Comparison of ENCODE assay signal across 1 cellular context in the genomic region with DNA sequence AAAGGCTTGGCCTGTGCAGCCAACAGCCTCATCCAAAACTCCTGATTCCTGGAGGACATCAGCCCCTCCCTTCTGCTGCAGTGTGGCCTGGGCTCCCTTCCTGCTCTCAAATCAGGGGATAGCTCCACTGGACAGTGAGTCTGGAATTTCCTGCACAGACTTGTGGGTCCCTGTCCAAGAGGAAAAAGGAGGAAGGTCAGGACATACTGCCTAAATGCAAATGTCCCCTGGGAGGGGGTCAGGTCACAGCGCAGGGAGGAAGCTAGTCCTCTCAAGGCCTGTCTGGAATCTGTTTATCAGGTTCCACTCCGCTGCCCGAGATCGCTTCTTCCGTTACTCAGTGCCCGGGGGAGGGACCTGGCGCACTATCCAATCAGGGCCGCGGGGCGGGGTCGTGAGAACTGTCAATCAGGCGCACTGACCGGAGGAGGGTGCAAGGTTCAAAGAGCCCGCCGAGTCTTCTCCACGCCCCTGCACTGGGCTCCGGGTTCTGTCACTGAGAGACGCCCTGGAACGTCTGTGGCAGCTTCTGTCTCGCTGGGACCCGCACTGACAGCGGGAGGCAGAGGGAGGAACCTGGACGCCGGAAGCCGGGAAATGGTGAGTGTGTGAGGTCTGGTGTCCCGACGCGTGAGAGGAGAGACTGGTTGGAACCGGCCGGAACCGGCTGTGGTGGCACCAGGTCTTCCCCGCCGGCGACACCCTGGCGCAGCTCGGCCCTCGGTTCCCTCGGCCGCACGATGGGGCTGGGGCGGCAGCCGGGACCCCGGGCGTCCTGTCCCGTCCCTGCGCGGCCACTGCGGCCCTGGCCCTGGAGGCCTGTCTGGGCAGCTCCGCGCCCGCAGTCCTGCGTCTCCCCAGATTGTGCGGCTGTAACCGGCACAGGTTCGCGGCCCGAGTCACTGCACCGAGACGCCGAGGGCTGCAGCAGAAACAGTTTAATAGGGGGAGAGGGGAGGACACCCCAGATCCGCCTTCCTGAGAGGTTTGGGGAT.
TF ChIP-seq lines count a peak whose summit lies in the region.

A gene (plus strand): TSS at position 404 of the 995 bp plus-strand sequence. CDS start 194 bp downstream, at position 598.

TF ChIP-seq in HepG2, 621 proteins besides CTCF, POLR2A, EP300 and RAD21 (continued from another document and continues in another):
- peak; percentile 18; the same call in 1 of the 2 replicates for TF ChIP-seq ZNF816 (CRISPR knock-in tag; IDR thresholded peaks at IDR 0.05; ENCODE audit: borderline replicate concordance)
- no peak for TF ChIP-seq CCAR2 (optimal IDR thresholded peaks at IDR 0.05; ENCODE audit: low read depth, low read length)
- no peak for TF ChIP-seq ZNF713 (CRISPR knock-in tag; IDR thresholded peaks at IDR 0.05)
- TF ChIP-seq SAP130 (CRISPR knock-in tag; IDR thresholded peaks at IDR 0.05; ENCODE audit: low read depth): peak; percentile 96
- TF ChIP-seq PAWR (CRISPR knock-in tag; IDR thresholded peaks at IDR 0.05; ENCODE audit: borderline replicate concordance): no peak; the same call in 1 of the 2 replicates
- peak; percentile 1; the same call in 1 of the 2 replicates for TF ChIP-seq ZNF343 (CRISPR knock-in tag; IDR thresholded peaks at IDR 0.05)
- no peak; the same call in 1 of the 2 replicates for TF ChIP-seq NRL (CRISPR knock-in tag; IDR thresholded peaks at IDR 0.05; ENCODE audit: borderline replicate concordance)
- no peak for TF ChIP-seq SRF (IDR thresholded peaks at IDR 0.05; ENCODE audit: low read depth, low read length)
- TF ChIP-seq, protein P1, sequence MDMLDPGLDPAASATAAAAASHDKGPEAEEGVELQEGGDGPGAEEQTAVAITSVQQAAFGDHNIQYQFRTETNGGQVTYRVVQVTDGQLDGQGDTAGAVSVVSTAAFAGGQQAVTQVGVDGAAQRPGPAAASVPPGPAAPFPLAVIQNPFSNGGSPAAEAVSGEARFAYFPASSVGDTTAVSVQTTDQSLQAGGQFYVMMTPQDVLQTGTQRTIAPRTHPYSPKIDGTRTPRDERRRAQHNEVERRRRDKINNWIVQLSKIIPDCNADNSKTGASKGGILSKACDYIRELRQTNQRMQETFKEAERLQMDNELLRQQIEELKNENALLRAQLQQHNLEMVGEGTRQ (IDR thresholded peaks at IDR 0.05; ENCODE audit: low read depth, low read length): no peak
- TF ChIP-seq, protein P1 (CRISPR knock-in tag; IDR thresholded peaks at IDR 0.05; ENCODE audit: borderline replicate concordance): no peak
- TF ChIP-seq ZFAT (CRISPR knock-in tag; conservative IDR thresholded peaks at IDR 0.05): no peak
- TF ChIP-seq SNRNP70 (IDR thresholded peaks at IDR 0.05; ENCODE audit: low read depth, low read length): no peak
- no peak for TF ChIP-seq ZNF367 (CRISPR knock-in tag; IDR thresholded peaks at IDR 0.05; ENCODE audit: borderline replicate concordance)
- 0 out of 2 replicates have a peak, but pooled peaks have one; percentile 15 for TF ChIP-seq MEIS2 (CRISPR knock-in tag; IDR thresholded peaks at IDR 0.05)
- no peak for TF ChIP-seq STAT5B (CRISPR knock-in tag; IDR thresholded peaks at IDR 0.05)
- TF ChIP-seq ZNF749 (CRISPR knock-in tag; IDR thresholded peaks at IDR 0.05; ENCODE audit: borderline replicate concordance): no peak; the same call in 1 of the 2 replicates
- TF ChIP-seq, protein P2, sequence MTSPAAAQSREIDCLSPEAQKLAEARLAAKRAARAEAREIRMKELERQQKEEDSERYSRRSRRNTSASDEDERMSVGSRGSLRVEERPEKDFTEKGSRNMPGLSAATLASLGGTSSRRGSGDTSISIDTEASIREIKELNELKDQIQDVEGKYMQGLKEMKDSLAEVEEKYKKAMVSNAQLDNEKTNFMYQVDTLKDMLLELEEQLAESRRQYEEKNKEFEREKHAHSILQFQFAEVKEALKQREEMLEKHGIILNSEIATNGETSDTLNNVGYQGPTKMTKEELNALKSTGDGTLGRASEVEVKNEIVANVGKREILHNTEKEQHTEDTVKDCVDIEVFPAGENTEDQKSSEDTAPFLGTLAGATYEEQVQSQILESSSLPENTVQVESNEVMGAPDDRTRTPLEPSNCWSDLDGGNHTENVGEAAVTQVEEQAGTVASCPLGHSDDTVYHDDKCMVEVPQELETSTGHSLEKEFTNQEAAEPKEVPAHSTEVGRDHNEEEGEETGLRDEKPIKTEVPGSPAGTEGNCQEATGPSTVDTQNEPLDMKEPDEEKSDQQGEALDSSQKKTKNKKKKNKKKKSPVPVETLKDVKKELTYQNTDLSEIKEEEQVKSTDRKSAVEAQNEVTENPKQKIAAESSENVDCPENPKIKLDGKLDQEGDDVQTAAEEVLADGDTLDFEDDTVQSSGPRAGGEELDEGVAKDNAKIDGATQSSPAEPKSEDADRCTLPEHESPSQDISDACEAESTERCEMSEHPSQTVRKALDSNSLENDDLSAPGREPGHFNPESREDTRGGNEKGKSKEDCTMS (CRISPR knock-in tag; conservative IDR thresholded peaks at IDR 0.05): no peak
- TF ChIP-seq, protein P3, sequence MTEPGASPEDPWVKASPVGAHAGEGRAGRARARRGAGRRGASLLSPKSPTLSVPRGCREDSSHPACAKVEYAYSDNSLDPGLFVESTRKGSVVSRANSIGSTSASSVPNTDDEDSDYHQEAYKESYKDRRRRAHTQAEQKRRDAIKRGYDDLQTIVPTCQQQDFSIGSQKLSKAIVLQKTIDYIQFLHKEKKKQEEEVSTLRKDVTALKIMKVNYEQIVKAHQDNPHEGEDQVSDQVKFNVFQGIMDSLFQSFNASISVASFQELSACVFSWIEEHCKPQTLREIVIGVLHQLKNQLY (CRISPR knock-in tag; IDR thresholded peaks at IDR 0.05): no peak
- TF ChIP-seq, protein P4, sequence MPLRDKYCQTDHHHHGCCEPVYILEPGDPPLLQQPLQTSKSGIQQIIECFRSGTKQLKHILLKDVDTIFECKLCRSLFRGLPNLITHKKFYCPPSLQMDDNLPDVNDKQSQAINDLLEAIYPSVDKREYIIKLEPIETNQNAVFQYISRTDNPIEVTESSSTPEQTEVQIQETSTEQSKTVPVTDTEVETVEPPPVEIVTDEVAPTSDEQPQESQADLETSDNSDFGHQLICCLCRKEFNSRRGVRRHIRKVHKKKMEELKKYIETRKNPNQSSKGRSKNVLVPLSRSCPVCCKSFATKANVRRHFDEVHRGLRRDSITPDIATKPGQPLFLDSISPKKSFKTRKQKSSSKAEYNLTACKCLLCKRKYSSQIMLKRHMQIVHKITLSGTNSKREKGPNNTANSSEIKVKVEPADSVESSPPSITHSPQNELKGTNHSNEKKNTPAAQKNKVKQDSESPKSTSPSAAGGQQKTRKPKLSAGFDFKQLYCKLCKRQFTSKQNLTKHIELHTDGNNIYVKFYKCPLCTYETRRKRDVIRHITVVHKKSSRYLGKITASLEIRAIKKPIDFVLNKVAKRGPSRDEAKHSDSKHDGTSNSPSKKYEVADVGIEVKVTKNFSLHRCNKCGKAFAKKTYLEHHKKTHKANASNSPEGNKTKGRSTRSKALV (CRISPR knock-in tag; IDR thresholded peaks at IDR 0.05): no peak
- TF ChIP-seq, protein P5, sequence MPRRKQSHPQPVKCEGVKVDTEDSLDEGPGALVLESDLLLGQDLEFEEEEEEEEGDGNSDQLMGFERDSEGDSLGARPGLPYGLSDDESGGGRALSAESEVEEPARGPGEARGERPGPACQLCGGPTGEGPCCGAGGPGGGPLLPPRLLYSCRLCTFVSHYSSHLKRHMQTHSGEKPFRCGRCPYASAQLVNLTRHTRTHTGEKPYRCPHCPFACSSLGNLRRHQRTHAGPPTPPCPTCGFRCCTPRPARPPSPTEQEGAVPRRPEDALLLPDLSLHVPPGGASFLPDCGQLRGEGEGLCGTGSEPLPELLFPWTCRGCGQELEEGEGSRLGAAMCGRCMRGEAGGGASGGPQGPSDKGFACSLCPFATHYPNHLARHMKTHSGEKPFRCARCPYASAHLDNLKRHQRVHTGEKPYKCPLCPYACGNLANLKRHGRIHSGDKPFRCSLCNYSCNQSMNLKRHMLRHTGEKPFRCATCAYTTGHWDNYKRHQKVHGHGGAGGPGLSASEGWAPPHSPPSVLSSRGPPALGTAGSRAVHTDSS (CRISPR knock-in tag; conservative IDR thresholded peaks at IDR 0.05): no peak
- TF ChIP-seq HMGA1 (CRISPR knock-in tag; conservative IDR thresholded peaks at IDR 0.05): no peak
- TF ChIP-seq ZNF44 (CRISPR knock-in tag; IDR thresholded peaks at IDR 0.05): no peak
- TF ChIP-seq, protein P6, sequence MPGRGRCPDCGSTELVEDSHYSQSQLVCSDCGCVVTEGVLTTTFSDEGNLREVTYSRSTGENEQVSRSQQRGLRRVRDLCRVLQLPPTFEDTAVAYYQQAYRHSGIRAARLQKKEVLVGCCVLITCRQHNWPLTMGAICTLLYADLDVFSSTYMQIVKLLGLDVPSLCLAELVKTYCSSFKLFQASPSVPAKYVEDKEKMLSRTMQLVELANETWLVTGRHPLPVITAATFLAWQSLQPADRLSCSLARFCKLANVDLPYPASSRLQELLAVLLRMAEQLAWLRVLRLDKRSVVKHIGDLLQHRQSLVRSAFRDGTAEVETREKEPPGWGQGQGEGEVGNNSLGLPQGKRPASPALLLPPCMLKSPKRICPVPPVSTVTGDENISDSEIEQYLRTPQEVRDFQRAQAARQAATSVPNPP (CRISPR knock-in tag; IDR thresholded peaks at IDR 0.05): 0 out of 2 replicates have a peak, but pooled peaks have one; percentile 53
- peak; percentile 91 for TF ChIP-seq SP5 (CRISPR knock-in tag; IDR thresholded peaks at IDR 0.05; ENCODE audit: borderline replicate concordance, low read depth)
- TF ChIP-seq, protein P7, sequence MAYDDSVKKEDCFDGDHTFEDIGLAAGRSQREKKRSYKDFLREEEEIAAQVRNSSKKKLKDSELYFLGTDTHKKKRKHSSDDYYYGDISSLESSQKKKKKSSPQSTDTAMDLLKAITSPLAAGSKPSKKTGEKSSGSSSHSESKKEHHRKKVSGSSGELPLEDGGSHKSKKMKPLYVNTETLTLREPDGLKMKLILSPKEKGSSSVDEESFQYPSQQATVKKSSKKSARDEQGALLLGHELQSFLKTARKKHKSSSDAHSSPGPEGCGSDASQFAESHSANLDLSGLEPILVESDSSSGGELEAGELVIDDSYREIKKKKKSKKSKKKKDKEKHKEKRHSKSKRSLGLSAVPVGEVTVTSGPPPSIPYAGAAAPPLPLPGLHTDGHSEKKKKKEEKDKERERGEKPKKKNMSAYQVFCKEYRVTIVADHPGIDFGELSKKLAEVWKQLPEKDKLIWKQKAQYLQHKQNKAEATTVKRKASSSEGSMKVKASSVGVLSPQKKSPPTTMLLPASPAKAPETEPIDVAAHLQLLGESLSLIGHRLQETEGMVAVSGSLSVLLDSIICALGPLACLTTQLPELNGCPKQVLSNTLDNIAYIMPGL (CRISPR knock-in tag; IDR thresholded peaks at IDR 0.05; ENCODE audit: borderline replicate concordance in 1 of 2, low read depth in 1 of 2): peak; percentile 50 to 83; a peak in 3 of 4 replicates
- TF ChIP-seq MED8 (CRISPR knock-in tag; IDR thresholded peaks at IDR 0.05; ENCODE audit: insufficient replicate concordance): no peak
- no peak for TF ChIP-seq ZFP36L2 (CRISPR knock-in tag; IDR thresholded peaks at IDR 0.05)
- TF ChIP-seq, protein P8, sequence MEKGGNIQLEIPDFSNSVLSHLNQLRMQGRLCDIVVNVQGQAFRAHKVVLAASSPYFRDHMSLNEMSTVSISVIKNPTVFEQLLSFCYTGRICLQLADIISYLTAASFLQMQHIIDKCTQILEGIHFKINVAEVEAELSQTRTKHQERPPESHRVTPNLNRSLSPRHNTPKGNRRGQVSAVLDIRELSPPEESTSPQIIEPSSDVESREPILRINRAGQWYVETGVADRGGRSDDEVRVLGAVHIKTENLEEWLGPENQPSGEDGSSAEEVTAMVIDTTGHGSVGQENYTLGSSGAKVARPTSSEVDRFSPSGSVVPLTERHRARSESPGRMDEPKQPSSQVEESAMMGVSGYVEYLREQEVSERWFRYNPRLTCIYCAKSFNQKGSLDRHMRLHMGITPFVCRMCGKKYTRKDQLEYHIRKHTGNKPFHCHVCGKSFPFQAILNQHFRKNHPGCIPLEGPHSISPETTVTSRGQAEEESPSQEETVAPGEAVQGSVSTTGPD (CRISPR knock-in tag; IDR thresholded peaks at IDR 0.05): no peak
- no peak for TF ChIP-seq KDM6A (CRISPR knock-in tag; IDR thresholded peaks at IDR 0.05; ENCODE audit: low read depth)
- no peak for TF ChIP-seq ZFP41 (CRISPR knock-in tag; IDR thresholded peaks at IDR 0.05; ENCODE audit: borderline replicate concordance)
- TF ChIP-seq, protein P9, sequence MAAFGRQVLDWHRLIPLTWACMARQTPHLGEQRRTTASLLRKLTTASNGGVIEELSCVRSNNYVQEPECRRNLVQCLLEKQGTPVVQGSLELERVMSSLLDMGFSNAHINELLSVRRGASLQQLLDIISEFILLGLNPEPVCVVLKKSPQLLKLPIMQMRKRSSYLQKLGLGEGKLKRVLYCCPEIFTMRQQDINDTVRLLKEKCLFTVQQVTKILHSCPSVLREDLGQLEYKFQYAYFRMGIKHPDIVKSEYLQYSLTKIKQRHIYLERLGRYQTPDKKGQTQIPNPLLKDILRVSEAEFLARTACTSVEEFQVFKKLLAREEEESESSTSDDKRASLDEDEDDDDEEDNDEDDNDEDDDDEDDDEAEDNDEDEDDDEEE (CRISPR knock-in tag; IDR thresholded peaks at IDR 0.05): no peak; the same call in 1 of the 2 replicates
- no peak for TF ChIP-seq CREM (IDR thresholded peaks at IDR 0.05)
- TF ChIP-seq CREM (CRISPR knock-in tag; IDR thresholded peaks at IDR 0.05): no peak
- TF ChIP-seq, protein P10, sequence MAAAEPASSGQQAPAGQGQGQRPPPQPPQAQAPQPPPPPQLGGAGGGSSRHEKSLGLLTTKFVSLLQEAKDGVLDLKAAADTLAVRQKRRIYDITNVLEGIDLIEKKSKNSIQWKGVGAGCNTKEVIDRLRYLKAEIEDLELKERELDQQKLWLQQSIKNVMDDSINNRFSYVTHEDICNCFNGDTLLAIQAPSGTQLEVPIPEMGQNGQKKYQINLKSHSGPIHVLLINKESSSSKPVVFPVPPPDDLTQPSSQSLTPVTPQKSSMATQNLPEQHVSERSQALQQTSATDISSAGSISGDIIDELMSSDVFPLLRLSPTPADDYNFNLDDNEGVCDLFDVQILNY (CRISPR knock-in tag; conservative IDR thresholded peaks at IDR 0.05): 0 out of 2 replicates have a peak, but pooled peaks have one; percentile 37
- peak; percentile 23; the same call in 1 of the 2 replicates for TF ChIP-seq ZNF761 (CRISPR knock-in tag; conservative IDR thresholded peaks at IDR 0.05)
- peak; percentile 77; the same call in 1 of the 2 replicates for TF ChIP-seq TMF1 (CRISPR knock-in tag; IDR thresholded peaks at IDR 0.05; ENCODE audit: low read depth)
- TF ChIP-seq SALL1 (CRISPR knock-in tag; IDR thresholded peaks at IDR 0.05): peak; percentile 69
- TF ChIP-seq PHF8 (CRISPR knock-in tag; IDR thresholded peaks at IDR 0.05): peak; percentile 73
- TF ChIP-seq RBM22 (optimal IDR thresholded peaks at IDR 0.05; ENCODE audit: low read length): no peak
- no peak for TF ChIP-seq ZNF75D (CRISPR knock-in tag; IDR thresholded peaks at IDR 0.05; ENCODE audit: borderline replicate concordance)
